ENCODE assay signal across 8 cellular contexts in the genomic region with DNA sequence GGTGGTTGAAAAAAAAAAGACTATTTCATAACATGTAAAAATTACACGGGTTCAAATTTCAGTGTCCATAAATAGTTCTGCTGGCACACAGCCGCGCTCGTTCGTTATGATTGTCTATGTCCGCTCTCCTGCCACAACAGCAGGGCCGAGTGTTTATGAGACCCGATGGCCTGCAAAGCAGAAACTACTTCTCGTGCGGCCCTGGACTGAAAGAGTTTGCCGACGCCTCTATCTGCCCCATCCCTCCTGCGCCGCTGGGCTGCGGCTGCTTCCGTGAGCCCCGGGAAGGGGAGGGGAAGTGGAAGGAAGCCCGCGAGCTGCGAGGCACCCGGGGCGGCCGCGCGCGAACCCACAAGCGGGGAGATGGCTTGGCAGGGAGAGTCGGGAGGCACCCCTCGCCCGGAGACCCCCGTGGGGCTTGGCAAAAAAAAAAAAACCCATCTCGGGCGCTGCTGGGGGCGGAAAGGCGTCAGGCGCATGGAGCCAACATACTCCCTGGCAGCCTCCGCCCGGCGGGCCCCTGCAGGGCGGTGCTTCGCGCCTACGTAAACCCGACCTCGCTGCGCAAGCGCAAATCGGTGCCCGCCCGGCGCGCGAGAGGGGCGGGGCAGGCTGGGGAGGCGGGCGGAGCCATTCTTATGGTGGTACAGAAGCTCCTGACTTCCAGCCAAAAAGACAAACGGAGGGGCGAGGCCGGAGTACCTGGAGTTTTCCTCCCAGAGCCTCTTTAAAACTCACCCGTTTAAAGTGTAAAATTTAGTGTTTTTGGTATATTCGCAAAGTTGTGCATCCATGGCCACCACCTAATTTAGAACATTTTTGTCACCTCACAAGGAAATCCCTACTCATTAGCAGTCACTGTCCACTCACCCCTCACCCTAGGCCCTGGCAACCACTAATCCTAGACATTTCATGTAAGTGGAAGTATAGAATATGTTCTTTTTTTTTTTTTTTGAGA. TPM values are rescaled to one million over a fixed set of nuclear protein-coding genes. Genes with fewer than 3 reads are reported as not detected.
DNase-seq lines count a peak whose midpoint lies in the region; ATAC-seq, FAIRE-seq and TF ChIP-seq lines count a peak whose summit lies in the region.

No MANE protein-coding gene starts in this region.

- no peak for FAIRE-seq in bronchial epithelial cell (lab: Jason Lieb, UNC)

- no peak for DNase-seq in AG04449 (ENCODE audit: low read depth, low spot score)
- peak; percentile 94 for DNase-seq in NCI-H2196 (lab: John Stamatoyannopoulos, UW; ENCODE audit: unreplicated experiment)
- peak; percentile 75 for DNase-seq in bronchial epithelial cell (ENCODE audit: low read depth)
- peak; percentile 91 for DNase-seq in iris pigment epithelial cell (ENCODE audit: low read depth)
- peak; percentile 80 to 87 for DNase-seq in stimulated activated CD4-positive, alpha-beta T cell treated with anti-CD3 and anti-CD28 coated beads, Interleukin-12 subunit alpha, Interleukin-12 subunit beta, amount 100 ng/mL, for 24 hours (ENCODE audit: low read depth in 2 of 2)

- POLR2A ChIA-PET in AG04449 (lab: Yijun Ruan, JAX) = interaction anchor here (0.6 to 1.2 kb wide), 4 partner anchors 8 to 207 kb away, joined by 3 read pairs; partner anchors contain the start of genes RAB13, RPS27 and SLC27A3

- CTCF ChIA-PET in AG04449 (lab: Yijun Ruan, JAX) = interaction anchor here (1.4 kb wide), 1 partner anchor 15 kb away, joined by 5 read pairs; no protein-coding TSS in a partner anchor

- H3K36me3 ChIP-seq in bronchial epithelial cell (ENCODE audit: control insufficient read depth, insufficient read depth, low read length) = no peaks in the 10 kb centered on the region

- ATAC-seq in GM18870 (IDR thresholded peaks at IDR 0.05; ENCODE audit: unreplicated experiment) = peak; percentile 65
- peak; percentile 91 for ATAC-seq in HG03108 (IDR thresholded peaks at IDR 0.05; ENCODE audit: unreplicated experiment)

- peak overlapping the region; percentile 71 for H3K4me3 ChIP-seq in AG04449 (ENCODE audit: low read depth, low read length)
- H3K4me3 ChIP-seq in WI38 (ENCODE audit: low read depth, low read length) = peak overlapping the region; percentile 73
- peak overlapping the region; percentile 63 for H3K4me3 ChIP-seq in bronchial epithelial cell (ENCODE audit: low read depth, low read length)

- H3K27me3 ChIP-seq in bronchial epithelial cell (ENCODE audit: control insufficient read depth, insufficient read depth, low read length) = no peaks in the 10 kb centered on the region

- TF ChIP-seq CTCF in AG04449 (IDR thresholded peaks at IDR 0.05; ENCODE audit: insufficient read depth, low read length, missing control alignments) = peak; percentile 26
- TF ChIP-seq CTCF in WI38 (IDR thresholded peaks at IDR 0.05; ENCODE audit: low read depth, low read length) = no peak
- peak; percentile 1 for TF ChIP-seq CTCF in bronchial epithelial cell (IDR thresholded peaks at IDR 0.05; ENCODE audit: insufficient read depth, low read length, severe bottlenecking)

RNA-seq across cellular contexts. Expression of gene SLC27A3, which starts 8.3 kb away (rescaled TPM):
- total RNA-seq in bronchial epithelial cell = 4.1 and 7.4 TPM in 2 replicates

RNA-seq across cellular contexts. Expression of gene INTS3, which starts 55.7 kb away (rescaled TPM):
- 12.6 and 12.7 TPM in 2 replicates for total RNA-seq in bronchial epithelial cell
